In genomic region chr13:35596299-35596698, GRCh38 we compare ENCODE assay signal across 11 cellular contexts.
"Had no signal": no experiment of that assay in that cellular context is flagged by ENCODE, and none has a peak within 500 bp of the region (broad histone marks: within the 10 kb centered on the region; RNA-seq: fewer than 3 reads in every experiment).

No MANE protein-coding gene starts in this region.

- H3K4me3 Mint-ChIP-seq: GM23338, H9, HFFc6 had no signal

- FAIRE-seq: H1, H54 had no signal

- H3K36me3 ChIP-seq: HAP-1 had no signal

- H3K4me2 ChIP-seq: GM23338 had no signal

- H3K27ac ChIP-seq: GM23248 had no signal

- DNase-seq: GM23248, GOT3, H7, H9, HCEC 1CT, HFFc6 had no signal

- H3K9me3 Mint-ChIP-seq: GM23338, H9, HFFc6 had no signal

- H3K4me1 ChIP-seq: HAP-1 had no signal

- ATAC-seq: GM23338, HCT116 had no signal

- H3K9ac ChIP-seq: GM23248 had no signal

- H3K4me3 ChIP-seq: GM23248, GM23338, HAP-1 had no signal

- H3K9me3 ChIP-seq: HAP-1 had no signal

- H2AFZ ChIP-seq: GM23248, GM23338 had no signal

- H3K27ac Mint-ChIP-seq: GM23338, H9, HFFc6 had no signal
